Comparison of ENCODE assay signal across 14 cellular contexts in genomic region chr6:79526897-79527296, GRCh38.
"Had no signal": no experiment of that assay in that cellular context is flagged by ENCODE, and none has a peak within 500 bp of the region (broad histone marks: within the 10 kb centered on the region; RNA-seq: fewer than 3 reads in every experiment).

No MANE protein-coding gene starts in this region.

- H3K27me3 ChIP-seq: breast epithelium, dorsolateral prefrontal cortex, uterus had no signal

- DNase-seq: activated CD4-positive, alpha-beta memory T cell treated with anti-CD3 and anti-CD28 coated beads, Interleukin-2, amount 10 ng/mL, durations not matched to agents 7 days and 5 days; activated CD4-positive, alpha-beta T cell treated with anti-CD3 and anti-CD28 coated beads for 36 hours; activated gamma-delta T cell treated with Interleukin-2 at 50 U/mL for 16 hours; activated naive CD8-positive, alpha-beta T cell treated with anti-CD3 and anti-CD28 coated beads for 36 hours; activated T-cell treated with anti-CD3 and anti-CD28 coated beads, Interleukin-2, amount 50 U/mL, for 72 hours; dorsolateral prefrontal cortex; left cardiac atrium; nephron progenitor cell; stimulated activated CD4-positive, alpha-beta T cell treated with anti-CD3 and anti-CD28 coated beads, Interleukin-15, amount 100 ng/mL, for 24 hours; stimulated activated CD4-positive, alpha-beta T cell treated with anti-CD3 and anti-CD28 coated beads, Interleukin-4, amount 100 ng/mL, for 24 hours; uterus had no signal

- H3K27ac ChIP-seq: dorsolateral prefrontal cortex, thoracic aorta had no signal

- H3K4me1 ChIP-seq: breast epithelium, uterus had no signal

- ATAC-seq: activated CD4-positive, alpha-beta T cell treated with anti-CD3 and anti-CD28 coated beads for 36 hours; activated T-cell treated with anti-CD3 and anti-CD28 coated beads, Interleukin-2, amount 50 U/mL, for 72 hours; esophagus mucosa; left cardiac atrium had no signal

- H3K36me3 ChIP-seq: breast epithelium, thoracic aorta, uterus had no signal

- H3K4me3 ChIP-seq: breast epithelium, dorsolateral prefrontal cortex, thoracic aorta, uterus had no signal

- H3K9me3 ChIP-seq: breast epithelium, thoracic aorta, uterus had no signal
